In genomic region chr1:201119206-201119814, GRCh38 we compare ENCODE assay signal across 8 cellular contexts. TPM values are rescaled to one million over a fixed set of nuclear protein-coding genes. Genes with fewer than 3 reads are reported as not detected.
DNase-seq lines count a peak whose midpoint lies in the region; ATAC-seq and TF ChIP-seq lines count a peak whose summit lies in the region.

No MANE protein-coding gene starts in this region.

- peak; percentile 69 for TF ChIP-seq CTCF in psoas muscle (IDR thresholded peaks at IDR 0.05)

- DNase-seq in NCI-H2227 (lab: John Stamatoyannopoulos, UW; ENCODE audit: unreplicated experiment): peak; percentile 20
- DNase-seq in NCI-H2227 treated with DMSO at 0.1 percent for 48 hours (lab: John Stamatoyannopoulos, UW): no peak
- peak; percentile 71 for DNase-seq in NCI-H460 (ENCODE audit: extremely low read depth, low read depth)
- DNase-seq in activated CD8-positive, alpha-beta memory T cell treated with anti-CD3 and anti-CD28 coated beads for 48 hours (ENCODE audit: low read depth in 2 of 3, low spot score in 2 of 3): peak in 2 of 3 experiments; percentile 11 to 30
- peak; percentile 29 for DNase-seq in fibroblast of the conjunctiva (ENCODE audit: low read depth)
- DNase-seq in psoas muscle: peak in 1 of 2 donors; percentile 73

- H3K4me1 ChIP-seq in psoas muscle: no peaks in the 10 kb centered on the region

- H3K27me3 ChIP-seq in psoas muscle (ENCODE audit: insufficient read depth in 3 of 3, low read length in 2 of 3): no peaks in the 10 kb centered on the region

- H3K4me3 ChIP-seq in psoas muscle: no peak overlapping the region

- 29 to 34% (median 33%) methylated on average over 10 of the region's 10 CpGs for WGBS in psoas muscle, 3 donors

- intact Hi-C loops in psoas muscle (cut with DNase I): loop anchor here (2.0 to 5.0 kb wide), 2 partner anchors 147 kb away; no protein-coding TSS in a partner anchor

- no peak overlapping the region for H3K27ac ChIP-seq in psoas muscle

- no peaks in the 10 kb centered on the region for H3K36me3 ChIP-seq in psoas muscle (ENCODE audit: insufficient read depth in 1 of 2, low read depth in 1 of 2)

- H3K9me3 ChIP-seq in psoas muscle: no peaks in the 10 kb centered on the region

- ATAC-seq in psoas muscle (peak; percentile 56 to 71 (median 66)), GM18909 (IDR thresholded peaks at IDR 0.05; ENCODE audit: poor library complexity, unreplicated experiment) (no peak), HG03175 (IDR thresholded peaks at IDR 0.05; ENCODE audit: unreplicated experiment) (no peak)

RNA-seq across cellular contexts. Expression of gene CACNA1S, which starts 7.1 kb away (rescaled TPM):
- total RNA-seq in NCI-H460 (2014; rRNA removed; shearing (Covaris generic)): not detected in 2 replicates
- not detected in 2 replicates for polyA plus RNA-seq in NCI-H460 (2014; cell fraction: nucleus; rRNA removed)
- total RNA-seq in psoas muscle: 100 to 1,000 TPM in 2 of 4 donors, 10 to 100 TPM in 2; 56.3 to 269 (median 158) TPM
- 10 to 100 TPM; 11.9 to 48.1 (median 25.5) TPM for polyA plus RNA-seq in psoas muscle

RNA-seq across cellular contexts. Expression of gene ASCL5, which starts 7.7 kb away (rescaled TPM):
- 0.15 TPM in 1 of 2 replicates, not detected in the other for total RNA-seq in NCI-H460 (2014; rRNA removed; shearing (Covaris generic))
- 1.6 TPM in 1 of 2 replicates, not detected in the other for polyA plus RNA-seq in NCI-H460 (2014; cell fraction: nucleus; rRNA removed)
- total RNA-seq in psoas muscle: under 1 TPM in 2 of 4 donors, not detected in 2; 0.26 to 0.30 TPM
- not detected for polyA plus RNA-seq in psoas muscle

RNA-seq across cellular contexts. Expression of gene TMEM9, which starts 35.0 kb away (rescaled TPM):
- 107 and 113 TPM in 2 replicates for total RNA-seq in NCI-H460 (2014; rRNA removed; shearing (Covaris generic))
- 199 and 214 TPM in 2 replicates for polyA plus RNA-seq in NCI-H460 (2014; cell fraction: nucleus; rRNA removed)
- 10 to 100 TPM; 11.9 to 46.3 (median 32.3) TPM for total RNA-seq in psoas muscle
- polyA plus RNA-seq in psoas muscle: 10 to 100 TPM in 2 of 3 donors, 1 to 10 TPM in 1; 7.2 to 23.4 (median 12.9) TPM

Comparison
In these comparisons a context has a peak if more than half of its experiments do, and no peak if none do; other contexts are left out.
1. ATAC-seq: peak in psoas muscle (4 of 4); none in GM18909 (single experiment) and HG03175 (single experiment).
2. RNA of gene CACNA1S, which starts 7.1 kb away (total RNA-seq): 56.3 to 269 TPM in psoas muscle; not detected in NCI-H460; every median in the first group is over 10 times any median in the second.